ENCODE assay signal across 11 cellular contexts in genomic region chr15:69044899-69045298, GRCh38. TPM values are rescaled to one million over a fixed set of nuclear protein-coding genes. Genes with fewer than 3 reads are reported as not detected.
A peak's percentile ranks its signal among the peaks of the same experiment; 100 is the strongest.
DNase-seq lines count a peak whose midpoint lies in the region; TF ChIP-seq lines count a peak whose summit lies in the region.
"Had no signal": no experiment of that assay in that cellular context is flagged by ENCODE, and none has a peak within 500 bp of the region (broad histone marks: within the 10 kb centered on the region; RNA-seq: fewer than 3 reads in every experiment).

No MANE protein-coding gene starts in this region.

- 64% methylated on average over 6 of the region's 6 CpGs for WGBS in SK-N-SH (ENCODE audit: low lambda C conversion rate)

- H3K4me3 Mint-ChIP-seq in activated naive CD4-positive, alpha-beta T cell treated with anti-CD3 and anti-CD28 coated beads, Interleukin-2, amount 10 ng/mL, durations not matched to agents 7 days and 5 days, result no peak overlapping the region
- H3K4me3 Mint-ChIP-seq: CD4-positive, alpha-beta memory T cell; mesothelial cell of epicardium had no signal

- H3K27ac ChIP-seq in SK-N-SH (ENCODE audit: low read depth in 2 of 2, low read length in 1 of 2), result peak overlapping the region in 1 of 2 experiments; percentile 58; a peak in 2 of 4 replicates

- H3K79me2 ChIP-seq in SK-N-SH (ENCODE audit: insufficient read depth), result no peaks in the 10 kb centered on the region

- DNase-seq in AG09319 (ENCODE audit: extremely low read depth, low read depth), result peak; percentile 35
- DNase-seq in HPDE6-E6E7 (ENCODE audit: extremely low spot score), result peak; percentile 66
- DNase-seq in SK-N-SH, result no peak
- DNase-seq in fibroblast of pulmonary artery (ENCODE audit: low read depth), result peak; percentile 77
- DNase-seq in activated CD4-positive, alpha-beta T cell treated with anti-CD3 and anti-CD28 coated beads for 48 hours, result no peak
- DNase-seq in stimulated activated naive CD4-positive, alpha-beta T cell treated with Interleukin-2 at 50 U/mL for 16 hours (lab: John Stamatoyannopoulos, UW), result no peak
- no peak for DNase-seq in H7
- DNase-seq in activated naive CD4-positive, alpha-beta T cell treated with anti-CD3 and anti-CD28 coated beads, Interleukin-2, amount 10 ng/mL, durations not matched to agents 7 days and 5 days, result no peak
- DNase-seq: CD4-positive, alpha-beta memory T cell; Kasumi-1 had no signal

- TF ChIP-seq EP300 in SK-N-SH (IDR thresholded peaks at IDR 0.05; ENCODE audit: borderline replicate concordance in 1 of 2, low read depth in 1 of 2, low read length in 1 of 2), result no peak

- TF ChIP-seq CTCF in AG09319 (IDR thresholded peaks at IDR 0.05; ENCODE audit: low read depth, low read length), result no peak
- no peak for TF ChIP-seq CTCF in SK-N-SH (IDR thresholded peaks at IDR 0.05)
- TF ChIP-seq CTCF in fibroblast of pulmonary artery (IDR thresholded peaks at IDR 0.05; ENCODE audit: low read length, missing control alignments), result no peak

- peaks cover 17% of the 10 kb centered on the region for H3F3A ChIP-seq in SK-N-SH (replicated peaks; ENCODE audit: insufficient read depth)

- H3K9ac ChIP-seq in SK-N-SH, result no peak overlapping the region

- no peaks in the 10 kb centered on the region for H3K9me3 ChIP-seq in SK-N-SH

- H2AFZ ChIP-seq in SK-N-SH (ENCODE audit: low read depth), result peak overlapping the region; percentile 68; the same call in 1 of the 2 replicates

- peaks cover 6 to 9% of the 10 kb centered on the region in 2 experiments; a peak in 3 of 4 replicates for H3K4me1 ChIP-seq in SK-N-SH (ENCODE audit: control insufficient read depth in 1 of 2, insufficient read depth in 2 of 2, low read depth in 1 of 2, low read length in 1 of 2)

- no peaks in the 10 kb centered on the region for H3K9me3 Mint-ChIP-seq in activated naive CD4-positive, alpha-beta T cell treated with anti-CD3 and anti-CD28 coated beads, Interleukin-2, amount 10 ng/mL, durations not matched to agents 7 days and 5 days
- H3K9me3 Mint-ChIP-seq: CD4-positive, alpha-beta memory T cell; mesothelial cell of epicardium had no signal

- CTCF ChIA-PET in SK-N-SH (lab: Yijun Ruan, JAX), result interaction anchor here (0.8 to 1.3 kb wide), 3 partner anchors 10 to 15 kb away, joined by 4 read pairs; no protein-coding TSS in a partner anchor
- CTCF ChIA-PET in activated naive CD4-positive, alpha-beta T cell treated with anti-CD3 and anti-CD28 coated beads, Interleukin-2, amount 10 ng/mL, durations not matched to agents 7 days and 5 days (lab: Charles Lee), result interaction anchor here (1.2 kb wide), 1 partner anchor 13 kb away, joined by 4 read pairs; no protein-coding TSS in a partner anchor

- H4K20me1 ChIP-seq in SK-N-SH (ENCODE audit: insufficient read depth), result no peaks in the 10 kb centered on the region

- H3K36me3 ChIP-seq in SK-N-SH (replicated peaks in 1 of 2; ENCODE audit: control insufficient read depth in 1 of 2, insufficient read depth in 2 of 2, low read length in 1 of 2), result no peaks in the 10 kb centered on the region
- no peaks in the 10 kb centered on the region for H3K36me3 ChIP-seq in H7 (replicated peaks; ENCODE audit: control insufficient read depth, insufficient read depth, low read length)

- no peak overlapping the region for H3K27ac Mint-ChIP-seq in activated naive CD4-positive, alpha-beta T cell treated with anti-CD3 and anti-CD28 coated beads, Interleukin-2, amount 10 ng/mL, durations not matched to agents 7 days and 5 days
- H3K27ac Mint-ChIP-seq: CD4-positive, alpha-beta memory T cell; mesothelial cell of epicardium had no signal

- no peaks in the 10 kb centered on the region for H3K9me2 ChIP-seq in SK-N-SH

- no peak overlapping the region; the same call in 1 of the 2 replicates for H3K4me2 ChIP-seq in SK-N-SH

- H3K36me3 Mint-ChIP-seq in activated naive CD4-positive, alpha-beta T cell treated with anti-CD3 and anti-CD28 coated beads, Interleukin-2, amount 10 ng/mL, durations not matched to agents 7 days and 5 days, result no peaks in the 10 kb centered on the region
- H3K36me3 Mint-ChIP-seq: CD4-positive, alpha-beta memory T cell; mesothelial cell of epicardium had no signal

- no peak for TF ChIP-seq RAD21 in SK-N-SH (IDR thresholded peaks at IDR 0.05; ENCODE audit: low read length)

- H3K4me1 Mint-ChIP-seq in activated naive CD4-positive, alpha-beta T cell treated with anti-CD3 and anti-CD28 coated beads, Interleukin-2, amount 10 ng/mL, durations not matched to agents 7 days and 5 days, result no peaks in the 10 kb centered on the region
- H3K4me1 Mint-ChIP-seq: CD4-positive, alpha-beta memory T cell had no signal

- H3K27me3 ChIP-seq in SK-N-SH (ENCODE audit: insufficient read depth) (no peaks in the 10 kb centered on the region), H7 (ENCODE audit: control insufficient read depth, insufficient read depth, low read length) (no peaks in the 10 kb centered on the region)

- H3K4me3 ChIP-seq in SK-N-SH (ENCODE audit: low read depth in 2 of 2, low read length in 1 of 2) (no peak overlapping the region), fibroblast of pulmonary artery (replicated peaks; ENCODE audit: low read depth, low read length) (no peak overlapping the region), H7 (ENCODE audit: insufficient read depth, low read depth, low read length) (no peak overlapping the region)

- POLR2A ChIA-PET in SK-N-SH (lab: Yijun Ruan, JAX), result no interaction called here

- H3K27me3 Mint-ChIP-seq in activated naive CD4-positive, alpha-beta T cell treated with anti-CD3 and anti-CD28 coated beads, Interleukin-2, amount 10 ng/mL, durations not matched to agents 7 days and 5 days, result peaks cover 18% of the 10 kb centered on the region

TF ChIP-seq in SK-N-SH, 30 proteins besides CTCF, POLR2A, EP300 and RAD21 (continues in another document):
- TF ChIP-seq IRF3 (IDR thresholded peaks at IDR 0.05; ENCODE audit: low read depth, low read length), result no peak
- peak; percentile 45; the same call in 1 of the 2 replicates for TF ChIP-seq TCF12 (IDR thresholded peaks at IDR 0.05)
- no peak for TF ChIP-seq MXI1 (IDR thresholded peaks at IDR 0.05; ENCODE audit: low read depth, low read length)
- peak; percentile 22; the same call in 1 of the 2 replicates for TF ChIP-seq PBX3 (IDR thresholded peaks at IDR 0.05)
- TF ChIP-seq MAX (IDR thresholded peaks at IDR 0.05; ENCODE audit: low read depth), result peak; percentile 32; the same call in 1 of the 2 replicates
- TF ChIP-seq SIN3A (IDR thresholded peaks at IDR 0.05; ENCODE audit: borderline replicate concordance, low read depth, low read length), result no peak
- TF ChIP-seq NRF1 (IDR thresholded peaks at IDR 0.05; ENCODE audit: low read depth, low read length), result no peak
- TF ChIP-seq ELF1 (IDR thresholded peaks at IDR 0.05), result no peak
- peak; percentile 61; the same call in 1 of the 2 replicates for TF ChIP-seq FOSL2 (IDR thresholded peaks at IDR 0.05; ENCODE audit: borderline replicate concordance, low read depth)
- no peak for TF ChIP-seq MEF2A (IDR thresholded peaks at IDR 0.05; ENCODE audit: borderline replicate concordance, low read depth)
- no peak for TF ChIP-seq SMC3 (IDR thresholded peaks at IDR 0.05; ENCODE audit: low read depth, low read length)
- TF ChIP-seq USF1 (IDR thresholded peaks at IDR 0.05; ENCODE audit: borderline replicate concordance, low read depth), result no peak
- no peak for TF ChIP-seq TEAD4 (IDR thresholded peaks at IDR 0.05; ENCODE audit: borderline replicate concordance, insufficient read depth)
- no peak for TF ChIP-seq USF2 (IDR thresholded peaks at IDR 0.05; ENCODE audit: borderline replicate concordance, low read depth, low read length)
- no peak for TF ChIP-seq CHD2 (IDR thresholded peaks at IDR 0.05; ENCODE audit: low read length, partially characterized antibody)

RNA-seq across cellular contexts. Expression of gene NOX5, which starts 30.4 kb away (rescaled TPM):
- polyA plus RNA-seq in SK-N-SH (2012; rRNA removed), result 0.02 and 0.05 TPM in 2 replicates
- polyA plus RNA-seq in SK-N-SH (2012; cell fraction: cytosol; rRNA removed), result 0.03 and 0.05 TPM in 2 replicates
- 0.06 and 0.12 TPM in 2 replicates for polyA plus RNA-seq in SK-N-SH (2012; cell fraction: nucleus; rRNA removed)
- total RNA-seq in H7 (2014; rRNA removed; shearing (Covaris generic)), result not detected in 2 replicates
- polyA plus RNA-seq: CD4-positive, alpha-beta memory T cell had no signal

Comparison
In these comparisons a context has a peak if more than half of its experiments do, and no peak if none do; other contexts are left out.
1. DNase-seq: peak in AG09319 (single experiment), HPDE6-E6E7 (single experiment) and fibroblast of pulmonary artery (single experiment); none in SK-N-SH (single experiment), activated CD4-positive, alpha-beta T cell treated with anti-CD3 and anti-CD28 coated beads for 48 hours (single experiment), stimulated activated naive CD4-positive, alpha-beta T cell treated with Interleukin-2 at 50 U/mL for 16 hours (single experiment), H7 (single experiment) and activated naive CD4-positive, alpha-beta T cell treated with anti-CD3 and anti-CD28 coated beads, Interleukin-2, amount 10 ng/mL, durations not matched to agents 7 days and 5 days (single experiment).